Comparison of ENCODE assay signal across 8 cellular contexts in genomic region chr9:6055213-6055612, GRCh38. TPM values are rescaled to one million over a fixed set of nuclear protein-coding genes. Genes with fewer than 3 reads are reported as not detected.
DNase-seq lines count a peak whose midpoint lies in the region; ATAC-seq, FAIRE-seq and TF ChIP-seq lines count a peak whose summit lies in the region.

No MANE protein-coding gene starts in this region.

- H3K4me3 ChIP-seq in BE2C (ENCODE audit: low read depth, low read length): no peak overlapping the region
- no peak overlapping the region for H3K4me3 ChIP-seq in adrenal gland
- no peak overlapping the region for H3K4me3 ChIP-seq in hepatocyte
- no peak overlapping the region for H3K4me3 ChIP-seq in small intestine (ENCODE audit: low read depth in 1 of 2, low read length in 2 of 2)

- no peak overlapping the region for H2AFZ ChIP-seq in hepatocyte

- H3K27me3 ChIP-seq in BE2C (no peaks in the 10 kb centered on the region), adrenal gland (no peaks in the 10 kb centered on the region), hepatocyte (no peaks in the 10 kb centered on the region), small intestine (ENCODE audit: control insufficient read depth in 2 of 2, insufficient read depth in 2 of 2, low read length in 2 of 2) (no peaks in the 10 kb centered on the region)

- 20 to 31% (median 23%) methylated on average over 2 of the region's 2 CpGs for WGBS in adrenal gland, 4 donors
- WGBS in hepatocyte (ENCODE audit: low lambda C conversion rate, missing lambda C conversion rate): 40% methylated on average over 2 of the region's 2 CpGs
- WGBS in small intestine, 3 donors: 15 to 38% (median 16%) methylated on average over 2 of the region's 2 CpGs

- FAIRE-seq in small intestine (lab: Jason Lieb, UNC): peak; percentile 57

- no peak for ATAC-seq in HG03469 (IDR thresholded peaks at IDR 0.05; ENCODE audit: unreplicated experiment)

- intact Hi-C loops in adrenal gland (cut with DNase I): loop anchor here in 1 of 2 donors (2.0 kb wide), 1 partner anchor 252 kb away; no protein-coding TSS in a partner anchor

- H3K79me2 ChIP-seq in hepatocyte: no peaks in the 10 kb centered on the region

- TF ChIP-seq CTCF in BE2C (IDR thresholded peaks at IDR 0.05; ENCODE audit: low read depth, low read length) (peak; percentile 54), GM13976 (IDR thresholded peaks at IDR 0.05; ENCODE audit: borderline replicate concordance, control extremely low read depth, extremely low read depth, insufficient read depth, missing control alignments) (peak; percentile 38), adrenal gland (IDR thresholded peaks at IDR 0.05) (peak; percentile 41 to 90 (median 70)), hepatocyte (IDR thresholded peaks at IDR 0.05; ENCODE audit: poor library complexity) (peak; percentile 75)

- no peaks in the 10 kb centered on the region for H3K36me3 ChIP-seq in BE2C
- no peaks in the 10 kb centered on the region for H3K36me3 ChIP-seq in adrenal gland (replicated peaks in 1 of 2)
- no peaks in the 10 kb centered on the region for H3K36me3 ChIP-seq in hepatocyte (replicated peaks; ENCODE audit: insufficient read depth, low read depth)
- no peaks in the 10 kb centered on the region for H3K36me3 ChIP-seq in small intestine (ENCODE audit: control insufficient read depth in 2 of 2, insufficient read depth in 2 of 2, low read length in 2 of 2)

- no peaks in the 10 kb centered on the region for H4K20me1 ChIP-seq in hepatocyte (ENCODE audit: insufficient read depth, poor library complexity, severe bottlenecking)

- H3K9me3 ChIP-seq in BE2C (no peaks in the 10 kb centered on the region), adrenal gland (replicated peaks in 1 of 3) (no peaks in the 10 kb centered on the region), hepatocyte (ENCODE audit: low read depth) (no peaks in the 10 kb centered on the region), small intestine (ENCODE audit: control insufficient read depth, low read depth) (no peaks in the 10 kb centered on the region)

- H3K27ac ChIP-seq in adrenal gland: no peak overlapping the region
- H3K27ac ChIP-seq in hepatocyte: no peak overlapping the region
- no peak overlapping the region for H3K27ac ChIP-seq in small intestine (ENCODE audit: low read depth in 1 of 2, low read length in 1 of 2)

- in situ Hi-C loops in GM13976 (cut with MboI; ENCODE audit: low sequenced_read_pairs, unreplicated experiment): loop anchor here (25.0 kb wide), 1 partner anchor 507 kb away; no protein-coding TSS in a partner anchor

- DNase-seq in BE2C (peak; percentile 25), GM13976 (ENCODE audit: low spot score) (peak; percentile 24), HK-2 (ENCODE audit: unreplicated experiment) (peak; percentile 13), NCI-H82 (lab: John Stamatoyannopoulos, UW) (peak; percentile 77), adrenal gland (peak; percentile 24 to 76 (median 66)), hepatocyte (ENCODE audit: low spot score) (peak; percentile 87), small intestine (peak; percentile 77)

- TF ChIP-seq POLR2A in adrenal gland (IDR thresholded peaks at IDR 0.05): no peak

- H3K9me2 ChIP-seq in hepatocyte (replicated peaks; ENCODE audit: insufficient read depth): no peaks in the 10 kb centered on the region

- H3K4me2 ChIP-seq in hepatocyte: no peak overlapping the region

- H3K4me1 ChIP-seq in BE2C (no peaks in the 10 kb centered on the region), adrenal gland (replicated peaks in 1 of 2) (no peaks in the 10 kb centered on the region), hepatocyte (ENCODE audit: insufficient read depth) (no peaks in the 10 kb centered on the region), small intestine (ENCODE audit: control insufficient read depth in 2 of 2, insufficient read depth in 1 of 2, low read depth in 1 of 2, low read length in 1 of 2) (no peaks in the 10 kb centered on the region)

RNA-seq across cellular contexts. Expression of gene RANBP6, which starts 39.8 kb away (rescaled TPM):
- 24.0 TPM for polyA plus RNA-seq in BE2C (2012; ENCODE audit: insufficient read depth, insufficient read length, low read depth)
- 10 to 100 TPM; 10.7 to 33.5 (median 22.2) TPM for total RNA-seq in adrenal gland
- 10 to 100 TPM in 1 of 3 donors, 1 to 10 TPM in 2; 5.9 to 41.8 (median 6.2) TPM for polyA plus RNA-seq in adrenal gland
- 25.9 and 29.6 TPM in 2 replicates for total RNA-seq in hepatocyte
- polyA plus RNA-seq in hepatocyte: 7.5 and 8.2 TPM in 2 replicates
- 1 to 10 TPM; 2.7 to 5.9 (median 3.4) TPM for polyA plus RNA-seq in small intestine

Comparison
In these comparisons a context has a peak if more than half of its experiments do, and no peak if none do; other contexts are left out.
1. DNase-seq: peak in every context shown above with its lines; median percentile 87 in hepatocyte; 77 in NCI-H82; 77 in small intestine; 66 in adrenal gland; 25 in BE2C; 24 in GM13976; 13 in HK-2.